In the genomic region with DNA sequence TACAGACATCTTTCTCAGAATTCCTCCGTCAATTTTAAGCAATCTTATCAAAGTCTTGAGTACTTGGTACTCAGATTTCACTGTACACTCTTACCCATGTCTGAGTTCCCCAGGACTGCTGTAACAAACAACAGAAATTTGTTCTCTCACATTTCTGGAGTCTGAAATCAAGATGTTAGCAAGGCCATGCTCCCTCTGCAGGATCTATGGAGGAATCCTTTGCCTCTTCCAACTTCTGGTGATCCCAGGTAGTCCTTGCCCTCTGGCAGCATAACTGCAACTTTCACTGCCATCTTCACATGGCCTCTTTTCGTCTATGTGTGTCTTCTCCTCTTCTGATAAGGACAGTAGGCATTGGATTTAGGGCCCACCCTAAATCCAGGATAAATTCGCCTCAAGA, we compare ENCODE assay signal across 1 cellular context.
TF ChIP-seq lines count a peak whose summit lies in the region.

No MANE protein-coding gene starts in this region.

TF ChIP-seq in SK-N-SH treated with all-trans-retinoic acid at 6 μM for 48 hours, 23 proteins besides CTCF, POLR2A, EP300 and RAD21 (continued from another document):
- TF ChIP-seq, protein P1, sequence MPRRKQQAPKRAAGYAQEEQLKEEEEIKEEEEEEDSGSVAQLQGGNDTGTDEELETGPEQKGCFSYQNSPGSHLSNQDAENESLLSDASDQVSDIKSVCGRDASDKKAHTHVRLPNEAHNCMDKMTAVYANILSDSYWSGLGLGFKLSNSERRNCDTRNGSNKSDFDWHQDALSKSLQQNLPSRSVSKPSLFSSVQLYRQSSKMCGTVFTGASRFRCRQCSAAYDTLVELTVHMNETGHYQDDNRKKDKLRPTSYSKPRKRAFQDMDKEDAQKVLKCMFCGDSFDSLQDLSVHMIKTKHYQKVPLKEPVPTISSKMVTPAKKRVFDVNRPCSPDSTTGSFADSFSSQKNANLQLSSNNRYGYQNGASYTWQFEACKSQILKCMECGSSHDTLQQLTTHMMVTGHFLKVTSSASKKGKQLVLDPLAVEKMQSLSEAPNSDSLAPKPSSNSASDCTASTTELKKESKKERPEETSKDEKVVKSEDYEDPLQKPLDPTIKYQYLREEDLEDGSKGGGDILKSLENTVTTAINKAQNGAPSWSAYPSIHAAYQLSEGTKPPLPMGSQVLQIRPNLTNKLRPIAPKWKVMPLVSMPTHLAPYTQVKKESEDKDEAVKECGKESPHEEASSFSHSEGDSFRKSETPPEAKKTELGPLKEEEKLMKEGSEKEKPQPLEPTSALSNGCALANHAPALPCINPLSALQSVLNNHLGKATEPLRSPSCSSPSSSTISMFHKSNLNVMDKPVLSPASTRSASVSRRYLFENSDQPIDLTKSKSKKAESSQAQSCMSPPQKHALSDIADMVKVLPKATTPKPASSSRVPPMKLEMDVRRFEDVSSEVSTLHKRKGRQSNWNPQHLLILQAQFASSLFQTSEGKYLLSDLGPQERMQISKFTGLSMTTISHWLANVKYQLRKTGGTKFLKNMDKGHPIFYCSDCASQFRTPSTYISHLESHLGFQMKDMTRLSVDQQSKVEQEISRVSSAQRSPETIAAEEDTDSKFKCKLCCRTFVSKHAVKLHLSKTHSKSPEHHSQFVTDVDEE (CRISPR knock-in tag; IDR thresholded peaks at IDR 0.05): no peak
- no peak for TF ChIP-seq ESRRG (CRISPR knock-in tag; IDR thresholded peaks at IDR 0.05)
- TF ChIP-seq ARNTL (CRISPR knock-in tag; IDR thresholded peaks at IDR 0.05; ENCODE audit: borderline replicate concordance, low read depth): no peak
- no peak for TF ChIP-seq PATZ1 (CRISPR knock-in tag; IDR thresholded peaks at IDR 0.05; ENCODE audit: borderline replicate concordance)
- no peak for TF ChIP-seq ISL1 (CRISPR knock-in tag; IDR thresholded peaks at IDR 0.05)
- TF ChIP-seq RARB (CRISPR knock-in tag; IDR thresholded peaks at IDR 0.05): no peak
- no peak for TF ChIP-seq ZC3H10 (CRISPR knock-in tag; IDR thresholded peaks at IDR 0.05)
- TF ChIP-seq ZNF8 (CRISPR knock-in tag; IDR thresholded peaks at IDR 0.05): no peak
- TF ChIP-seq ZFP3 (CRISPR knock-in tag; IDR thresholded peaks at IDR 0.05): no peak
